In the genomic region with DNA sequence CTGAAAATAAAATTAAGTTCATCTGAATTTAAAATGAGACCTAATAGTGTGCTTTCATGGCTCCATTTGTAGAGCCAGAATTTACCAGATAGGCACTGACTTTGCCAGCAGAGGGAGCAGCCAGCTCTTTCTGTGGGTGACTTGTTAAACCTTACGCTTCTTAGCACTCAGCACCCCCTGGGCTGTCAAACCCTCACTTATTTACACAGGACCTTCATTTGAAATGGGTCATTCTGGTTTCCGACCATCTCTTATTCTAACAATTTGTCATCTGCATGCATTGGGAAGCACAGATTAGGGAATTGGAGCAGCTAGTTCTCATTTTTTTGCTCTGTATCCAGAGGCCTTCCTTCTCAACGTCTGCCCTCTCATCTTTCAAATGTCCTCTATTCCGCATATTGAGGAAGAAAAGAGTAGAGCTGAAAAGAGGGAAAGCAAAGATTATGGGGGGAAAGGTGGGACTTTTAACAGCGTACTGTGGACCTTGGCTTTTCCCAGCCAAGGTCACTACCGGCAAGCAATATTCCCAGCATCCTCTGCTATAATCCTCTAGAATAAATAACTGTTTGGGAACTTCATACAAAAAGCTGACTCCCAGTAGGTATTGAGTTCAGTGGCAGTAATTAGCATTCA, we compare ENCODE assay signal across 8 cellular contexts. TPM values are rescaled to one million over a fixed set of nuclear protein-coding genes. Genes with fewer than 3 reads are reported as not detected.
DNase-seq lines count a peak whose midpoint lies in the region; ATAC-seq and TF ChIP-seq lines count a peak whose summit lies in the region.

No MANE protein-coding gene starts in this region.

- DNase-seq in NCI-H774 (lab: John Stamatoyannopoulos, UW): peak; percentile 8
- DNase-seq in activated CD8-positive, alpha-beta memory T cell treated with anti-CD3 and anti-CD28 coated beads, Interleukin-2, amount 50 U/mL, for 48 hours: peak; percentile 56
- DNase-seq in superior temporal gyrus (ENCODE audit: extremely low spot score): peak; percentile 93

- peaks cover 13% of the 10 kb centered on the region for H3K4me1 Mint-ChIP-seq in nephron

- ATAC-seq in esophagus mucosa (peak; percentile 49), HG03045 (IDR thresholded peaks at IDR 0.05; ENCODE audit: unreplicated experiment) (no peak)

- no peaks in the 10 kb centered on the region for H3K9me3 Mint-ChIP-seq in nephron

- H3K36me3 Mint-ChIP-seq in nephron (ENCODE audit: low read depth): no peaks in the 10 kb centered on the region

- peak overlapping the region; percentile 26; the same call in 1 of the 2 replicates for H3K27ac ChIP-seq in 22Rv1

- peaks cover 38% of the 10 kb centered on the region for H3K27me3 Mint-ChIP-seq in nephron (ENCODE audit: low read depth)

- TF ChIP-seq CTCF in 22Rv1 (IDR thresholded peaks at IDR 0.05): peak; percentile 86
- TF ChIP-seq CTCF in GM12874 (IDR thresholded peaks at IDR 0.05; ENCODE audit: insufficient read depth, low read depth, low read length): peak; percentile 68
- TF ChIP-seq CTCF in nephron (IDR thresholded peaks at IDR 0.05; ENCODE audit: unreplicated experiment in 3 of 3): peak; percentile 51 to 66 (median 51)

- peak overlapping the region; percentile 39 to 65 (median 53) for H3K4me3 Mint-ChIP-seq in nephron

- H3K27ac Mint-ChIP-seq in nephron: peak overlapping the region in 1 of 3 experiments; percentile 9

RNA-seq across cellular contexts. Expression of a gene that starts 3.1 kb away (rescaled TPM):
- 1.2 TPM for total RNA-seq in esophagus mucosa

RNA-seq across cellular contexts. Expression of a gene that starts 41.5 kb away (rescaled TPM):
- not detected for total RNA-seq in esophagus mucosa

Comparison
In these comparisons a context has a peak if more than half of its experiments do, and no peak if none do; other contexts are left out.
1. DNase-seq: peak in every context shown above with its lines; median percentile 93 in superior temporal gyrus; 56 in activated CD8-positive, alpha-beta memory T cell treated with anti-CD3 and anti-CD28 coated beads, Interleukin-2, amount 50 U/mL, for 48 hours; 8 in NCI-H774.